In the genomic region with DNA sequence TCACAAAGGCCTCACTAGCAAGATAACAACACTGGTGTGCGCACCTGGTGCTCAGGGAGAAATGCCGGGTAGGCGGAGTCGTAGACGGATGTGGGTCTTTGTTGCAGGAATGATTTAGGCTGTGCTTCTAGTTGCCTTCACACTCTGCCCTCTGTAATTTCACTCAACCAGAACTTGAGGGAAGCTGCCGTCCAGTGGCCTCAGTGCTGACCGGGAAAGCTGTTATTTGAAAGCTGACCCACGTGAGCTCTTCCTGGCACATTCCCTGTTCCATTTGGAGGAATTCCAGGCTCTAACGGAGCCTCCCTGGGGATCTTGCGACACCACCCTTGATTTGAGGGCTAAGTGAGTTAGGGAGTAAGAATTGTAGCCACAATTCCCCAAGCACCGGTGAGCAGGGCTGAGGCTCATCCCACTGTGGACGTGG, we compare ENCODE assay signal across 12 cellular contexts. TPM values are rescaled to one million over a fixed set of nuclear protein-coding genes. Genes with fewer than 3 reads are reported as not detected.
A peak's percentile ranks its signal among the peaks of the same experiment; 100 is the strongest.
DNase-seq lines count a peak whose midpoint lies in the region; FAIRE-seq and TF ChIP-seq lines count a peak whose summit lies in the region.
"Had no signal": no experiment of that assay in that cellular context is flagged by ENCODE, and none has a peak within 500 bp of the region (broad histone marks: within the 10 kb centered on the region; RNA-seq: fewer than 3 reads in every experiment).

No MANE protein-coding gene starts in this region.

- no peak overlapping the region for H3K23ac ChIP-seq in mesendoderm (ENCODE audit: low read length)

- peaks cover 2% of the 10 kb centered on the region for H3K4me1 ChIP-seq in mesendoderm (ENCODE audit: control insufficient read depth, low read depth, low read length)

- H3K4ac ChIP-seq in mesendoderm (ENCODE audit: low read depth, low read length) = no peak overlapping the region

- no peak overlapping the region for H3K18ac ChIP-seq in mesendoderm (ENCODE audit: low read length)

- H3K4me2 ChIP-seq in mesendoderm (ENCODE audit: low read length) = no peak overlapping the region

- H3K56ac ChIP-seq in mesendoderm (ENCODE audit: low read length) = no peak overlapping the region

- H4K5ac ChIP-seq in mesendoderm (ENCODE audit: low read length) = no peak overlapping the region

- peak; percentile 88 for FAIRE-seq in bronchial epithelial cell (lab: Jason Lieb, UNC)
- FAIRE-seq: small intestine had no signal

- no peak overlapping the region for H3K27ac ChIP-seq in mesendoderm (ENCODE audit: low read depth, low read length)

- H3K79me2 ChIP-seq in mesendoderm (ENCODE audit: control insufficient read depth, insufficient read depth, low read length) = no peaks in the 10 kb centered on the region

- H3K36me3 ChIP-seq in bronchial epithelial cell (ENCODE audit: control insufficient read depth, insufficient read depth, low read length) (peaks cover 54% of the 10 kb centered on the region), mesendoderm (ENCODE audit: control insufficient read depth, insufficient read depth, low read length) (no peaks in the 10 kb centered on the region)

- H3K27me3 ChIP-seq in bronchial epithelial cell (ENCODE audit: control insufficient read depth, insufficient read depth, low read length) = no peaks in the 10 kb centered on the region
- H3K27me3 ChIP-seq in mesendoderm (ENCODE audit: insufficient read depth, low read length, poor library complexity) = no peaks in the 10 kb centered on the region

- no peak for TF ChIP-seq CTCF in bronchial epithelial cell (IDR thresholded peaks at IDR 0.05; ENCODE audit: insufficient read depth, low read length, severe bottlenecking)

- H4K8ac ChIP-seq in mesendoderm (ENCODE audit: low read depth, low read length) = no peak overlapping the region

- H3K4me3 ChIP-seq in bronchial epithelial cell (ENCODE audit: low read depth, low read length) = no peak overlapping the region
- H3K4me3 ChIP-seq in mesendoderm (ENCODE audit: low read length) = no peak overlapping the region

- WGBS in mesendoderm (ENCODE audit: extremely low coverage, insufficient coverage, low lambda C conversion rate) = no CpG with 5 or more reads among the region's 12 CpGs

- no peak overlapping the region for H2AK5ac ChIP-seq in mesendoderm (ENCODE audit: low read length)

- H3K79me1 ChIP-seq in mesendoderm (ENCODE audit: low read length) = no peaks in the 10 kb centered on the region

- H3K9ac ChIP-seq in mesendoderm (ENCODE audit: low read length) = no peak overlapping the region

- no peak overlapping the region for H2BK120ac ChIP-seq in mesendoderm (ENCODE audit: low read depth, low read length)

- no peak overlapping the region for H2BK15ac ChIP-seq in mesendoderm (replicated peaks; ENCODE audit: low read depth)

- peak; percentile 31 for DNase-seq in COLO668 (lab: John Stamatoyannopoulos, UW; ENCODE audit: unreplicated experiment)
- DNase-seq in NCI-H146 (lab: John Stamatoyannopoulos, UW) = peak; percentile 48
- no peak for DNase-seq in bronchial epithelial cell (ENCODE audit: low read depth)
- peak; percentile 27 for DNase-seq in mesendoderm
- no peak for DNase-seq in anterior cingulate cortex (lab: John Stamatoyannopoulos, UW)
- DNase-seq in effector CD8-positive, alpha-beta T cell (lab: John Stamatoyannopoulos, UW) = no peak
- DNase-seq in stimulated activated CD4-positive, alpha-beta T cell treated with anti-CD3 and anti-CD28 coated beads, Interleukin-1b, Interleukin-23, amount 100 ng/mL, for 48 hours = no peak
- DNase-seq in T-helper 9 cell = no peak
- DNase-seq: activated CD4-positive, alpha-beta T cell treated with anti-CD3 and anti-CD28 coated beads, Interleukin-2, amount 50 U/mL, for 4 hours; GDM1; islet precursor cell; small intestine had no signal

- H2BK5ac ChIP-seq in mesendoderm (ENCODE audit: low read length) = no peak overlapping the region

RNA-seq across cellular contexts. Expression of a gene that starts 15.9 kb away (rescaled TPM):
- 32.1 and 33.5 TPM in 2 replicates for total RNA-seq in bronchial epithelial cell
- polyA plus RNA-seq in mesendoderm (2013, experiment 1 of 2) = 0.17 TPM
- 0.13 TPM for polyA plus RNA-seq in mesendoderm (2013, experiment 2 of 2)

RNA-seq across cellular contexts. Expression of a gene that starts 54.5 kb away (rescaled TPM):
- under 0.01 and 0.26 TPM in 2 replicates for total RNA-seq in bronchial epithelial cell
- 1.8 TPM for polyA plus RNA-seq in mesendoderm (2013, experiment 1 of 2)
- polyA plus RNA-seq in mesendoderm (2013, experiment 2 of 2) = 1.9 TPM

RNA-seq across cellular contexts. Expression of a gene that starts 56.4 kb away (rescaled TPM):
- 1.1 and 2.8 TPM in 2 replicates for total RNA-seq in bronchial epithelial cell
- 0.45 TPM for polyA plus RNA-seq in mesendoderm (2013, experiment 1 of 2)
- 0.55 TPM for polyA plus RNA-seq in mesendoderm (2013, experiment 2 of 2)

Comparison
In these comparisons a context has a peak if more than half of its experiments do, and no peak if none do; other contexts are left out.
1. DNase-seq: peak in COLO668 (single experiment), NCI-H146 (single experiment) and mesendoderm (single experiment); none in bronchial epithelial cell (single experiment), anterior cingulate cortex (0 of 58), effector CD8-positive, alpha-beta T cell (single experiment), stimulated activated CD4-positive, alpha-beta T cell treated with anti-CD3 and anti-CD28 coated beads, Interleukin-1b, Interleukin-23, amount 100 ng/mL, for 48 hours (single experiment) and T-helper 9 cell (single experiment).